Comparison of ENCODE assay signal across 8 cellular contexts in the genomic region with DNA sequence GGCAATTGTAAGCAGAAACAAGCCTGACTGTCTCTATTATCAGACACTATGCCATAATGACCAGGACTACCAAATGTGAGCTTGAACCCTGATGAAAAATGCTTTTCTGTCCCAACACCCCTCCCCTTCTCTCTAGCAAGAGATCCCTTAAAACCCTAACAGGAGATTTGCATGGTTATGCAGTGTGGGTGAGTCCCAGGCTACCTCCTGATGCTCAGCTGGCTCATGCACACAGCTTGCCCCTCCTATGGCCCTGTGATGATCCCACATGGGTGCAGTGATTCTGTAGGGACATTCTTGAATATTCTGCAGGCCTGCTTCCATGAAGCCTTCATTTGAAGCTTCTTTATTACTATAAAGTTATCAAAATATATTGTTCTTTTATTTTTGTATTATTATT.
"Had no signal": no experiment of that assay in that cellular context is flagged by ENCODE, and none has a peak within 500 bp of the region (broad histone marks: within the 10 kb centered on the region; RNA-seq: fewer than 3 reads in every experiment).

No MANE protein-coding gene starts in this region.

- H3K27me3 Mint-ChIP-seq: IgD-negative memory B cell had no signal

- H3K4me3 Mint-ChIP-seq: IgD-negative memory B cell had no signal

- DNase-seq: IMR-90, KBM-7, KG1 had no signal

- H3K27ac ChIP-seq: HL-60, KMS-11 had no signal

- H3K4me1 Mint-ChIP-seq: IgD-negative memory B cell had no signal

- ATAC-seq: HepG2, K562 had no signal

- H3K4me2 ChIP-seq: KMS-11 had no signal

- H3K36me3 Mint-ChIP-seq: IgD-negative memory B cell had no signal

- H3K27ac Mint-ChIP-seq: IgD-negative memory B cell had no signal

- H3K4me3 ChIP-seq: K562 had no signal
